In the genomic region with DNA sequence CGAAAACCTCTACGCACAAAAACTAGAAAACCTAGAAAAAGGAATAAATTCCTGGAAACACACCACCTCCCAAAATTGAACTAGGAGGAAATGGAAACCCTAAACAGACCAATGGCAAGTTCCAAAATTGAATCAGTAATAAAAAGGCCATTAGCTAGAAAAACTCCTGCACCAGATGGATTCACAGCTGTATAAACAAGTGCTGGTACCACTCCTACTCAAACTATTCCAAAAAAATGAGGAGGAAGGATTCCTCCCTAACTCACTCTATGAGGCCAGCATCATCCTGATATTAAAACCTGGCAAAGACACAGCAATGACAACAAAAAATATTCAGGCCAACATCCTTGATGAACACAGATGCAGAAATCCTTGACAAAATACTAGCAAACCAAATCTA, we compare ENCODE assay signal across 14 cellular contexts.
"Had no signal": no experiment of that assay in that cellular context is flagged by ENCODE, and none has a peak within 500 bp of the region (broad histone marks: within the 10 kb centered on the region; RNA-seq: fewer than 3 reads in every experiment).

No MANE protein-coding gene starts in this region.

- H3K36me3 Mint-ChIP-seq: stimulated activated effector memory CD8-positive, alpha-beta T cell treated with anti-CD3 and anti-CD28 coated beads, Interleukin-12 subunit alpha, Interleukin-12 subunit beta, amount 100 ng/mL, for 72 hours had no signal

- H3K4me3 ChIP-seq: ovary had no signal

- ATAC-seq: activated CD8-positive, alpha-beta T cell treated with anti-CD3 and anti-CD28 coated beads, Interleukin-2, amount 10 ng/mL, durations not matched to agents 7 days and 5 days; activated naive CD4-positive, alpha-beta T cell treated with anti-CD3 and anti-CD28 coated beads, Interleukin-2, amount 50 U/mL, for 72 hours; stimulated activated effector memory CD8-positive, alpha-beta T cell treated with anti-CD3 and anti-CD28 coated beads, Interleukin-12 subunit alpha, Interleukin-12 subunit beta, amount 100 ng/mL, for 72 hours had no signal

- DNase-seq: activated CD4-positive, alpha-beta T cell treated with anti-CD3 and anti-CD28 coated beads, Interleukin-2, amount 10 ng/mL, durations not matched to agents 24 days and 14 days; activated CD4-positive, CD25-positive, alpha-beta regulatory T cell; activated CD8-positive, alpha-beta memory T cell treated with anti-CD3 and anti-CD28 coated beads, Interleukin-2, amount 50 U/mL, for 4 hours; activated CD8-positive, alpha-beta T cell treated with anti-CD3 and anti-CD28 coated beads, Interleukin-2, amount 10 ng/mL, durations not matched to agents 7 days and 5 days; activated gamma-delta T cell; activated T-cell treated with anti-CD3 and anti-CD28 coated beads, Interleukin-2, amount 50 U/mL, for 48 hours; amniotic stem cell; cortex of kidney; effector CD8-positive, alpha-beta T cell; ovary had no signal

- H3K27ac ChIP-seq: brain microvascular endothelial cell, ovary had no signal

- H3K4me1 Mint-ChIP-seq: activated CD4-positive, alpha-beta T cell treated with anti-CD3 and anti-CD28 coated beads, Interleukin-2, amount 10 ng/mL, durations not matched to agents 24 days and 14 days; stimulated activated effector memory CD8-positive, alpha-beta T cell treated with anti-CD3 and anti-CD28 coated beads, Interleukin-12 subunit alpha, Interleukin-12 subunit beta, amount 100 ng/mL, for 72 hours had no signal

- H3K4me3 Mint-ChIP-seq: activated CD4-positive, alpha-beta T cell treated with anti-CD3 and anti-CD28 coated beads, Interleukin-2, amount 10 ng/mL, durations not matched to agents 24 days and 14 days; activated CD8-positive, alpha-beta T cell treated with anti-CD3 and anti-CD28 coated beads, Interleukin-2, amount 10 ng/mL, durations not matched to agents 7 days and 5 days; stimulated activated effector memory CD8-positive, alpha-beta T cell treated with anti-CD3 and anti-CD28 coated beads, Interleukin-12 subunit alpha, Interleukin-12 subunit beta, amount 100 ng/mL, for 72 hours; T-helper 2 cell treated with Interferon-gamma antibody and Interleukin-4, amounts not matched to agents 5 μg/mL and 100 μg/mL, for 36 hours had no signal

- H3K9me3 ChIP-seq: ovary had no signal

- H3K27ac Mint-ChIP-seq: activated CD4-positive, alpha-beta T cell treated with anti-CD3 and anti-CD28 coated beads, Interleukin-2, amount 10 ng/mL, durations not matched to agents 24 days and 14 days; activated CD8-positive, alpha-beta T cell treated with anti-CD3 and anti-CD28 coated beads, Interleukin-2, amount 10 ng/mL, durations not matched to agents 7 days and 5 days; activated naive CD4-positive, alpha-beta T cell treated with anti-CD3 and anti-CD28 coated beads, Interleukin-2, amount 50 U/mL, for 72 hours; stimulated activated effector memory CD8-positive, alpha-beta T cell treated with anti-CD3 and anti-CD28 coated beads, Interleukin-12 subunit alpha, Interleukin-12 subunit beta, amount 100 ng/mL, for 72 hours; T-helper 2 cell treated with Interferon-gamma antibody and Interleukin-4, amounts not matched to agents 5 μg/mL and 100 μg/mL, for 36 hours had no signal

- H3K36me3 ChIP-seq: brain microvascular endothelial cell, ovary had no signal

- H3K27me3 ChIP-seq: brain microvascular endothelial cell, ovary had no signal

- H3K27me3 Mint-ChIP-seq: activated CD4-positive, alpha-beta T cell treated with anti-CD3 and anti-CD28 coated beads, Interleukin-2, amount 10 ng/mL, durations not matched to agents 24 days and 14 days had no signal
